In the genomic region with DNA sequence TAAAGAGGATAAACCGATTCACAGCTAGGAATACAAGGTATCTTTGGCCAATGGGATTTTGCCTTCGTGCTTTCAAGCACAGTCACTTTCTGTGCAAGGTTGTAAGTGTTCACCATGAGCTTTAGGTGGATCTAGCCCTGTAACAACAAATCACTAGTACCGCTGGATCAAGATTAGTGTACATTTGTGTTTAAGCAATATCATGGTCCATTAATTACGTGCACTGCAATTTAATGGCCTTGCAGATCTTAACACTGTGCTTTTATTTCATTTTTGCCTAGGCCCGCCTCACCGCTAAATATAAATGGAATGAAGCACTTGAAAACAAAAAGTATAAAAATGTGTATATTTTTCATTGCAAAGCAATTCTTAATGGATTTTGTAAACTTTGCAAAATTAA, we compare ENCODE assay signal across 12 cellular contexts.
DNase-seq lines count a peak whose midpoint lies in the region; ATAC-seq and TF ChIP-seq lines count a peak whose summit lies in the region.
"Had no signal": no experiment of that assay in that cellular context is flagged by ENCODE, and none has a peak within 500 bp of the region (broad histone marks: within the 10 kb centered on the region; RNA-seq: fewer than 3 reads in every experiment).

No MANE protein-coding gene starts in this region.

- DNase-seq in DMS79 (lab: John Stamatoyannopoulos, UW) (peak; percentile 44), DMS79 treated with DMSO at 0.1 percent for 48 hours (lab: John Stamatoyannopoulos, UW) (no peak), osteoblast (ENCODE audit: insufficient read length, low spot score, missing footprints) (peak; percentile 53), kidney glomerular epithelial cell (lab: John Stamatoyannopoulos, UW) (no peak), hippocampal formation (lab: John Stamatoyannopoulos, UW) (no peak)
- DNase-seq: 8988T, GOT3 had no signal

- H3K27me3 ChIP-seq in KMS-11 (ENCODE audit: insufficient read depth, low read depth) (no peaks in the 10 kb centered on the region), osteoblast (ENCODE audit: insufficient read depth, low read length) (no peaks in the 10 kb centered on the region)
- H3K27me3 ChIP-seq: BLaER1 treated with 17β-estradiol and CSF1 and Interleukin-3, amounts not matched to agents 10 nM and 100 nM had no signal

- H3K4me1 ChIP-seq in KMS-11 (ENCODE audit: low read depth, poor library complexity, severe bottlenecking) = no peaks in the 10 kb centered on the region
- no peaks in the 10 kb centered on the region for H3K4me1 ChIP-seq in osteoblast (ENCODE audit: insufficient read depth, low read length)

- no peak overlapping the region for H3K27ac ChIP-seq in KMS-11
- H3K27ac ChIP-seq in VCaP = no peak overlapping the region; the same call in 1 of the 2 replicates
- no peak overlapping the region for H3K27ac ChIP-seq in osteoblast (ENCODE audit: low read depth, low read length)
- H3K27ac ChIP-seq: BLaER1 treated with 17β-estradiol and CSF1 and Interleukin-3, amounts not matched to agents 10 nM and 100 nM; HL-60 had no signal

- ATAC-seq in HG03439 (IDR thresholded peaks at IDR 0.05; ENCODE audit: unreplicated experiment) = no peak

- H3K4me3 ChIP-seq in KMS-11 (IDR thresholded peaks at IDR 0.05; ENCODE audit: insufficient read depth, low read depth, low read length) (no peak overlapping the region), osteoblast (ENCODE audit: insufficient read depth, low read length) (no peak overlapping the region)
- H3K4me3 ChIP-seq: BLaER1 treated with 17β-estradiol and CSF1 and Interleukin-3, amounts not matched to agents 10 nM and 100 nM had no signal

- H4K20me1 ChIP-seq in KMS-11 (ENCODE audit: insufficient read depth) = no peaks in the 10 kb centered on the region
- H4K20me1 ChIP-seq in osteoblast (ENCODE audit: insufficient read depth, low read length) = no peaks in the 10 kb centered on the region
- H4K20me1 ChIP-seq: BLaER1 treated with 17β-estradiol and CSF1 and Interleukin-3, amounts not matched to agents 10 nM and 100 nM had no signal

- peak overlapping the region; percentile 28; the same call in 1 of the 2 replicates for H2AFZ ChIP-seq in KMS-11 (ENCODE audit: low read depth)
- H2AFZ ChIP-seq in osteoblast (ENCODE audit: low read length) = no peak overlapping the region

- no peaks in the 10 kb centered on the region for H3K79me2 ChIP-seq in KMS-11 (ENCODE audit: insufficient read depth, low read depth)
- no peaks in the 10 kb centered on the region for H3K79me2 ChIP-seq in osteoblast (ENCODE audit: insufficient read depth, low read length)

- H3K4me2 ChIP-seq in KMS-11 (peak overlapping the region; percentile 17; the same call in 1 of the 2 replicates), osteoblast (ENCODE audit: insufficient read depth, low read length) (no peak overlapping the region)
- H3K4me2 ChIP-seq: BLaER1 treated with 17β-estradiol and CSF1 and Interleukin-3, amounts not matched to agents 10 nM and 100 nM had no signal

- TF ChIP-seq CTCF in KMS-11 (conservative IDR thresholded peaks at IDR 0.05; ENCODE audit: low read depth, low read length) = no peak
- 0 out of 2 replicates have a peak, but pooled peaks have one; percentile 31 for TF ChIP-seq CTCF in VCaP (conservative IDR thresholded peaks at IDR 0.05)
- no peak for TF ChIP-seq CTCF in osteoblast (IDR thresholded peaks at IDR 0.05; ENCODE audit: extremely low read depth, low read depth, low read length)

- H3K36me3 ChIP-seq in KMS-11 (ENCODE audit: insufficient read depth) = no peaks in the 10 kb centered on the region
- H3K36me3 ChIP-seq in osteoblast (ENCODE audit: insufficient read depth, low read length) = no peaks in the 10 kb centered on the region
- H3K36me3 ChIP-seq: BLaER1 treated with 17β-estradiol and CSF1 and Interleukin-3, amounts not matched to agents 10 nM and 100 nM had no signal

- H3K9ac ChIP-seq in KMS-11 = no peak overlapping the region
- H3K9ac ChIP-seq: BLaER1 treated with 17β-estradiol and CSF1 and Interleukin-3, amounts not matched to agents 10 nM and 100 nM had no signal

- peaks cover 3% of the 10 kb centered on the region for H3K9me3 ChIP-seq in osteoblast (ENCODE audit: low read depth, low read length)

Comparison
In these comparisons a context has a peak if more than half of its experiments do, and no peak if none do; other contexts are left out.
1. DNase-seq: peak in DMS79 (single experiment) and osteoblast (single experiment); none in DMS79 treated with DMSO at 0.1 percent for 48 hours (single experiment), kidney glomerular epithelial cell (single experiment) and hippocampal formation (0 of 2).